1 cellular context compared by ENCODE assay signal in genomic region chr2:86633094-86633740, GRCh38.
TF ChIP-seq lines count a peak whose summit lies in the region.

No MANE protein-coding gene starts in this region.

TF ChIP-seq in HepG2, 621 proteins besides CTCF, POLR2A, EP300 and RAD21:
- 0 out of 2 replicates have a peak, but pooled peaks have one; percentile 10 for TF ChIP-seq ZNF512B (CRISPR knock-in tag; IDR thresholded peaks at IDR 0.05; ENCODE audit: borderline replicate concordance)
- TF ChIP-seq, protein P1, sequence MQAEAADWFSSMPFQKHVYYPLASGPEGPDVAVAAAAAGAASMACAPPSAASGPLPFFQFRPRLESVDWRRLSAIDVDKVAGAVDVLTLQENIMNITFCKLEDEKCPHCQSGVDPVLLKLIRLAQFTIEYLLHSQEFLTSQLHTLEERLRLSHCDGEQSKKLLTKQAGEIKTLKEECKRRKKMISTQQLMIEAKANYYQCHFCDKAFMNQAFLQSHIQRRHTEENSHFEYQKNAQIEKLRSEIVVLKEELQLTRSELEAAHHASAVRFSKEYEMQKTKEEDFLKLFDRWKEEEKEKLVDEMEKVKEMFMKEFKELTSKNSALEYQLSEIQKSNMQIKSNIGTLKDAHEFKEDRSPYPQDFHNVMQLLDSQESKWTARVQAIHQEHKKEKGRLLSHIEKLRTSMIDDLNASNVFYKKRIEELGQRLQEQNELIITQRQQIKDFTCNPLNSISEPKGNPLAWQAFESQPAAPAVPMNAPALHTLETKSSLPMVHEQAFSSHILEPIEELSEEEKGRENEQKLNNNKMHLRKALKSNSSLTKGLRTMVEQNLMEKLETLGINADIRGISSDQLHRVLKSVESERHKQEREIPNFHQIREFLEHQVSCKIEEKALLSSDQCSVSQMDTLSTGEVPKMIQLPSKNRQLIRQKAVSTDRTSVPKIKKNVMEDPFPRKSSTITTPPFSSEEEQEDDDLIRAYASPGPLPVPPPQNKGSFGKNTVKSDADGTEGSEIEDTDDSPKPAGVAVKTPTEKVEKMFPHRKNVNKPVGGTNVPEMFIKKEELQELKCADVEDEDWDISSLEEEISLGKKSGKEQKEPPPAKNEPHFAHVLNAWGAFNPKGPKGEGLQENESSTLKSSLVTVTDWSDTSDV (CRISPR knock-in tag; IDR thresholded peaks at IDR 0.05), result 0 out of 2 replicates have a peak, but pooled peaks have one; percentile 22
- TF ChIP-seq HNRNPL (IDR thresholded peaks at IDR 0.05; ENCODE audit: low read depth, low read length), result peak; percentile 70; the same call in 1 of the 2 replicates
- no peak for TF ChIP-seq IKZF1 (IDR thresholded peaks at IDR 0.05)
- TF ChIP-seq ZNF891 (CRISPR knock-in tag; IDR thresholded peaks at IDR 0.05), result 0 out of 2 replicates have a peak, but pooled peaks have one; percentile 40
- no peak for TF ChIP-seq KDM1A (CRISPR knock-in tag; IDR thresholded peaks at IDR 0.05)
- TF ChIP-seq FOXM1 (CRISPR knock-in tag; IDR thresholded peaks at IDR 0.05), result no peak
- no peak for TF ChIP-seq ARID4A (CRISPR knock-in tag; IDR thresholded peaks at IDR 0.05; ENCODE audit: borderline replicate concordance)
- peak; percentile 80; the same call in 1 of the 2 replicates for TF ChIP-seq ZNF572 (CRISPR knock-in tag; IDR thresholded peaks at IDR 0.05)
- TF ChIP-seq NRL (CRISPR knock-in tag; IDR thresholded peaks at IDR 0.05; ENCODE audit: borderline replicate concordance), result peak; percentile 70; the same call in 1 of the 2 replicates
- no peak for TF ChIP-seq GATAD1 (CRISPR knock-in tag; IDR thresholded peaks at IDR 0.05)
- TF ChIP-seq ZNF687 (CRISPR knock-in tag; IDR thresholded peaks at IDR 0.05), result peak; percentile 68
- TF ChIP-seq ZNF292 (CRISPR knock-in tag; IDR thresholded peaks at IDR 0.05; ENCODE audit: borderline replicate concordance, low read depth), result 0 out of 2 replicates have a peak, but pooled peaks have one; percentile 15
- 0 out of 2 replicates have a peak, but pooled peaks have one; percentile 42 for TF ChIP-seq EEA1 (CRISPR knock-in tag; IDR thresholded peaks at IDR 0.05; ENCODE audit: borderline replicate concordance)
- TF ChIP-seq PHF8 (CRISPR knock-in tag; IDR thresholded peaks at IDR 0.05), result 0 out of 2 replicates have a peak, but pooled peaks have one; percentile 12
- TF ChIP-seq, protein P2, sequence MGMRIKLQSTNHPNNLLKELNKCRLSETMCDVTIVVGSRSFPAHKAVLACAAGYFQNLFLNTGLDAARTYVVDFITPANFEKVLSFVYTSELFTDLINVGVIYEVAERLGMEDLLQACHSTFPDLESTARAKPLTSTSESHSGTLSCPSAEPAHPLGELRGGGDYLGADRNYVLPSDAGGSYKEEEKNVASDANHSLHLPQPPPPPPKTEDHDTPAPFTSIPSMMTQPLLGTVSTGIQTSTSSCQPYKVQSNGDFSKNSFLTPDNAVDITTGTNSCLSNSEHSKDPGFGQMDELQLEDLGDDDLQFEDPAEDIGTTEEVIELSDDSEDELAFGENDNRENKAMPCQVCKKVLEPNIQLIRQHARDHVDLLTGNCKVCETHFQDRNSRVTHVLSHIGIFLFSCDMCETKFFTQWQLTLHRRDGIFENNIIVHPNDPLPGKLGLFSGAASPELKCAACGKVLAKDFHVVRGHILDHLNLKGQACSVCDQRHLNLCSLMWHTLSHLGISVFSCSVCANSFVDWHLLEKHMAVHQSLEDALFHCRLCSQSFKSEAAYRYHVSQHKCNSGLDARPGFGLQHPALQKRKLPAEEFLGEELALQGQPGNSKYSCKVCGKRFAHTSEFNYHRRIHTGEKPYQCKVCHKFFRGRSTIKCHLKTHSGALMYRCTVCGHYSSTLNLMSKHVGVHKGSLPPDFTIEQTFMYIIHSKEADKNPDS (CRISPR knock-in tag; IDR thresholded peaks at IDR 0.05), result no peak
- no peak for TF ChIP-seq SIN3B (IDR thresholded peaks at IDR 0.05; ENCODE audit: low read length)
- TF ChIP-seq ZNF317 (CRISPR knock-in tag; IDR thresholded peaks at IDR 0.05), result 0 out of 2 replicates have a peak, but pooled peaks have one; percentile 9
- TF ChIP-seq, protein P3, sequence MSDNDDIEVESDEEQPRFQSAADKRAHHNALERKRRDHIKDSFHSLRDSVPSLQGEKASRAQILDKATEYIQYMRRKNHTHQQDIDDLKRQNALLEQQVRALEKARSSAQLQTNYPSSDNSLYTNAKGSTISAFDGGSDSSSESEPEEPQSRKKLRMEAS (IDR thresholded peaks at IDR 0.05), result 0 out of 2 replicates have a peak, but pooled peaks have one; percentile 20
- 0 out of 2 replicates have a peak, but pooled peaks have one; percentile 4 for TF ChIP-seq SIX1 (CRISPR knock-in tag; IDR thresholded peaks at IDR 0.05; ENCODE audit: borderline replicate concordance)
- TF ChIP-seq, protein P4, sequence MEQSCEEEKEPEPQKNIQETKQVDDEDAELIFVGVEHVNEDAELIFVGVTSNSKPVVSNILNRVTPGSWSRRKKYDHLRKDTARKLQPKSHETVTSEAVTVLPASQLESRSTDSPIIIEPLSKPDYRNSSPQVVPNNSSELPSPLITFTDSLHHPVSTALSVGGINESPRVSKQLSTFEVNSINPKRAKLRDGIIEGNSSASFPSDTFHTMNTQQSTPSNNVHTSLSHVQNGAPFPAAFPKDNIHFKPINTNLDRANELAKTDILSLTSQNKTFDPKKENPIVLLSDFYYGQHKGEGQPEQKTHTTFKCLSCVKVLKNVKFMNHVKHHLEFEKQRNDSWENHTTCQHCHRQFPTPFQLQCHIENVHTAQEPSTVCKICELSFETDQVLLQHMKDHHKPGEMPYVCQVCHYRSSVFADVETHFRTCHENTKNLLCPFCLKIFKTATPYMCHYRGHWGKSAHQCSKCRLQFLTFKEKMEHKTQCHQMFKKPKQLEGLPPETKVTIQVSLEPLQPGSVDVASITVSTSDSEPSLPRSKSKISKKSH (CRISPR knock-in tag; IDR thresholded peaks at IDR 0.05; ENCODE audit: borderline replicate concordance), result 0 out of 2 replicates have a peak, but pooled peaks have one; percentile 46
- TF ChIP-seq IRF2 (CRISPR knock-in tag; IDR thresholded peaks at IDR 0.05), result no peak
- peak; percentile 23; the same call in 1 of the 2 replicates for TF ChIP-seq SP4 (CRISPR knock-in tag; IDR thresholded peaks at IDR 0.05)
- TF ChIP-seq ETV5 (CRISPR knock-in tag; IDR thresholded peaks at IDR 0.05; ENCODE audit: borderline replicate concordance), result 0 out of 2 replicates have a peak, but pooled peaks have one; percentile 4
- TF ChIP-seq FOXP4 (CRISPR knock-in tag; IDR thresholded peaks at IDR 0.05), result no peak
- TF ChIP-seq, protein P5, sequence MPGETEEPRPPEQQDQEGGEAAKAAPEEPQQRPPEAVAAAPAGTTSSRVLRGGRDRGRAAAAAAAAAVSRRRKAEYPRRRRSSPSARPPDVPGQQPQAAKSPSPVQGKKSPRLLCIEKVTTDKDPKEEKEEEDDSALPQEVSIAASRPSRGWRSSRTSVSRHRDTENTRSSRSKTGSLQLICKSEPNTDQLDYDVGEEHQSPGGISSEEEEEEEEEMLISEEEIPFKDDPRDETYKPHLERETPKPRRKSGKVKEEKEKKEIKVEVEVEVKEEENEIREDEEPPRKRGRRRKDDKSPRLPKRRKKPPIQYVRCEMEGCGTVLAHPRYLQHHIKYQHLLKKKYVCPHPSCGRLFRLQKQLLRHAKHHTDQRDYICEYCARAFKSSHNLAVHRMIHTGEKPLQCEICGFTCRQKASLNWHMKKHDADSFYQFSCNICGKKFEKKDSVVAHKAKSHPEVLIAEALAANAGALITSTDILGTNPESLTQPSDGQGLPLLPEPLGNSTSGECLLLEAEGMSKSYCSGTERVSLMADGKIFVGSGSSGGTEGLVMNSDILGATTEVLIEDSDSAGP (CRISPR knock-in tag; IDR thresholded peaks at IDR 0.05; ENCODE audit: borderline replicate concordance), result peak; percentile 52; the same call in 1 of the 2 replicates
- TF ChIP-seq ZNF501 (CRISPR knock-in tag; IDR thresholded peaks at IDR 0.05), result peak; percentile 72
TF ChIP-seq in HepG2: peak in this region for 18.
